36 cellular contexts compared by ENCODE assay signal in genomic region chr20:62309198-62309944, GRCh38. TPM values are rescaled to one million over a fixed set of nuclear protein-coding genes. Genes with fewer than 3 reads are reported as not detected.
A peak's percentile ranks its signal among the peaks of the same experiment; 100 is the strongest.
DNase-seq lines count a peak whose midpoint lies in the region; FAIRE-seq and TF ChIP-seq lines count a peak whose summit lies in the region.
"Had no signal": no experiment of that assay in that cellular context is flagged by ENCODE, and none has a peak within 500 bp of the region (broad histone marks: within the 10 kb centered on the region; RNA-seq: fewer than 3 reads in every experiment).

No MANE protein-coding gene starts in this region.

- H3K4me3 ChIP-seq in breast epithelium, result no peak overlapping the region
- no peak overlapping the region for H3K4me3 ChIP-seq in OCI-LY7 (ENCODE audit: low read depth, low read length, poor library complexity, severe bottlenecking)
- H3K4me3 ChIP-seq in endodermal cell (ENCODE audit: low read length), result no peak overlapping the region
- no peak overlapping the region for H3K4me3 ChIP-seq in rectal smooth muscle tissue (ENCODE audit: low read length)
- H3K4me3 ChIP-seq: left lung, neural progenitor cell, SJSA1, spleen had no signal

- H3K9me3 Mint-ChIP-seq in MCF 10A (ENCODE audit: unreplicated experiment) (no peaks in the 10 kb centered on the region), endodermal cell (no peaks in the 10 kb centered on the region)
- H3K9me3 Mint-ChIP-seq: activated naive CD8-positive, alpha-beta T cell treated with anti-CD3 and anti-CD28 coated beads for 36 hours; CD4-positive, alpha-beta T cell; neural progenitor cell; stimulated activated naive CD8-positive, alpha-beta T cell treated with anti-CD3 and anti-CD28 coated beads, Interleukin-15, Interleukin-2, amounts not matched to agents 100 ng/mL and 50 ng/mL, for 24 hours had no signal

- H2AFZ ChIP-seq in OCI-LY7 (ENCODE audit: low read length), result no peak overlapping the region
- H2AFZ ChIP-seq: neural progenitor cell had no signal

- TF ChIP-seq POLR2A in breast epithelium (IDR thresholded peaks at IDR 0.05) (no peak), H54 (IDR thresholded peaks at IDR 0.05; ENCODE audit: low read depth, low read length) (no peak)

- 87 to 92% methylated on average over 10 to 24 of the region's 26 CpGs for WGBS in endodermal cell (ENCODE audit: insufficient coverage in 1 of 2, insufficient read length in 1 of 2), 2 experiments

- no peaks in the 10 kb centered on the region for H3K27me3 Mint-ChIP-seq in MCF 10A (ENCODE audit: insufficient read depth, unreplicated experiment)
- no peaks in the 10 kb centered on the region for H3K27me3 Mint-ChIP-seq in endodermal cell (ENCODE audit: insufficient read depth)
- H3K27me3 Mint-ChIP-seq: activated naive CD8-positive, alpha-beta T cell treated with anti-CD3 and anti-CD28 coated beads for 36 hours; CD4-positive, alpha-beta T cell; stimulated activated naive CD8-positive, alpha-beta T cell treated with anti-CD3 and anti-CD28 coated beads, Interleukin-15, Interleukin-2, amounts not matched to agents 100 ng/mL and 50 ng/mL, for 24 hours had no signal

- H3K27ac Mint-ChIP-seq in MCF 10A (ENCODE audit: low read depth, unreplicated experiment), result no peak overlapping the region
- no peak overlapping the region for H3K27ac Mint-ChIP-seq in endodermal cell
- H3K27ac Mint-ChIP-seq: activated naive CD8-positive, alpha-beta T cell treated with anti-CD3 and anti-CD28 coated beads for 36 hours; CD4-positive, alpha-beta T cell; neural progenitor cell; stimulated activated naive CD8-positive, alpha-beta T cell treated with anti-CD3 and anti-CD28 coated beads, Interleukin-15, Interleukin-2, amounts not matched to agents 100 ng/mL and 50 ng/mL, for 24 hours had no signal

- FAIRE-seq in H54 (lab: Jason Lieb, UNC), result no peak
- FAIRE-seq: urothelium cell line had no signal

- H3K79me2 ChIP-seq in OCI-LY7 (ENCODE audit: insufficient read depth, low read depth, low read length), result peaks cover 17% of the 10 kb centered on the region

- H3K27me3 ChIP-seq in breast epithelium (no peaks in the 10 kb centered on the region), endodermal cell (ENCODE audit: control insufficient read depth, insufficient read depth, low read length, poor library complexity, severe bottlenecking) (no peaks in the 10 kb centered on the region), rectal smooth muscle tissue (ENCODE audit: control insufficient read depth, insufficient read depth, low read length) (no peaks in the 10 kb centered on the region)
- H3K27me3 ChIP-seq: left lung, neural progenitor cell, SJSA1, spleen had no signal

- peaks cover 9% of the 10 kb centered on the region for H3K4me1 Mint-ChIP-seq in MCF 10A (ENCODE audit: insufficient read depth, unreplicated experiment)
- H3K4me1 Mint-ChIP-seq in endodermal cell, result peaks cover 7% of the 10 kb centered on the region

- H3K9me2 ChIP-seq in OCI-LY7 (ENCODE audit: insufficient read depth, low read length), result no peaks in the 10 kb centered on the region

- TF ChIP-seq CTCF in MCF 10A (IDR thresholded peaks at IDR 0.05; ENCODE audit: unreplicated experiment) (no peak), breast epithelium (IDR thresholded peaks at IDR 0.05) (no peak), OCI-LY7 (conservative IDR thresholded peaks at IDR 0.05; ENCODE audit: low read length) (no peak), endodermal cell (conservative IDR thresholded peaks at IDR 0.05) (no peak)

- H3K4me3 Mint-ChIP-seq in MCF 10A (ENCODE audit: unreplicated experiment), result no peak overlapping the region
- no peak overlapping the region for H3K4me3 Mint-ChIP-seq in endodermal cell
- H3K4me3 Mint-ChIP-seq: activated naive CD8-positive, alpha-beta T cell treated with anti-CD3 and anti-CD28 coated beads for 36 hours; CD4-positive, alpha-beta T cell; neural progenitor cell; stimulated activated naive CD8-positive, alpha-beta T cell treated with anti-CD3 and anti-CD28 coated beads, Interleukin-15, Interleukin-2, amounts not matched to agents 100 ng/mL and 50 ng/mL, for 24 hours had no signal

- H3K36me3 Mint-ChIP-seq in MCF 10A (ENCODE audit: insufficient read depth, unreplicated experiment) (peaks cover 91% of the 10 kb centered on the region), endodermal cell (ENCODE audit: low read depth) (peaks cover 30% of the 10 kb centered on the region)

- POLR2A ChIA-PET in MCF 10A (lab: Yijun Ruan, JAX) (interaction anchor here (0.7 to 5.2 kb wide), 8 partner anchors 11 to 78 kb away, joined by 3 to 63 read pairs (median 4); partner anchors contain the start of gene RPS21), OCI-LY7 (lab: Charles Lee) (interaction anchor here (0.8 kb wide), 1 partner anchor 30 kb away, joined by 4 read pairs; no protein-coding TSS in a partner anchor)

- H3K4me2 ChIP-seq in OCI-LY7 (ENCODE audit: low read length), result no peak overlapping the region
- H3K4me2 ChIP-seq: neural progenitor cell had no signal

- peaks cover 5% of the 10 kb centered on the region; the same call in 1 of the 2 replicates for H4K20me1 ChIP-seq in OCI-LY7 (ENCODE audit: insufficient read depth, low read length)

- H3K4me1 ChIP-seq in breast epithelium (peaks cover 6 to 7% of the 10 kb centered on the region in 2 donors), OCI-LY7 (ENCODE audit: insufficient read depth, low read length, poor library complexity, severe bottlenecking) (peaks cover 11% of the 10 kb centered on the region), endodermal cell (ENCODE audit: control insufficient read depth, insufficient read depth, low read length) (peaks cover 11% of the 10 kb centered on the region), rectal smooth muscle tissue (ENCODE audit: control insufficient read depth, insufficient read depth, low read length) (peaks cover 1% of the 10 kb centered on the region)

- H3K36me3 ChIP-seq in breast epithelium (no peaks in the 10 kb centered on the region), OCI-LY7 (ENCODE audit: insufficient read depth, low read length) (peaks cover 71% of the 10 kb centered on the region), endodermal cell (ENCODE audit: control insufficient read depth, insufficient read depth, low read length) (peaks cover 43% of the 10 kb centered on the region), rectal smooth muscle tissue (ENCODE audit: control insufficient read depth, insufficient read depth, low read length) (peaks cover 46% of the 10 kb centered on the region)
- H3K36me3 ChIP-seq: neural progenitor cell had no signal

- CTCF ChIA-PET in MCF 10A (lab: Yijun Ruan, JAX), result interaction anchor here (0.6 to 1.4 kb wide), 3 partner anchors 24 to 60 kb away, joined by 3 to 4 read pairs (median 3); no protein-coding TSS in a partner anchor
- CTCF ChIA-PET in OCI-LY7 (lab: Charles Lee; ENCODE audit: unreplicated experiment), result no interaction called here

- intact Hi-C loops in MCF 10A (cut with micrococcal nuclease) (no loop called here), breast epithelium (cut with DNase I; ENCODE audit: low total_unique reads) (no loop called here), OCI-LY7 (cut with micrococcal nuclease; ENCODE audit: unreplicated experiment) (no loop called here)

- H3K9ac ChIP-seq in endodermal cell (ENCODE audit: extremely low read depth, low read length, poor library complexity, severe bottlenecking), result no peak overlapping the region
- H3K9ac ChIP-seq in rectal smooth muscle tissue (ENCODE audit: low read length), result no peak overlapping the region
- H3K9ac ChIP-seq: neural progenitor cell had no signal

- H3K27ac ChIP-seq in breast epithelium (no peak overlapping the region), OCI-LY7 (ENCODE audit: low read depth, low read length, poor library complexity, severe bottlenecking) (no peak overlapping the region), endodermal cell (ENCODE audit: low read depth, low read length) (peak overlapping the region; percentile 24), rectal smooth muscle tissue (ENCODE audit: low read depth, low read length) (peak overlapping the region; percentile 34)
- H3K27ac ChIP-seq: left lung, neural progenitor cell, SJSA1, WERI-Rb-1 had no signal

- DNase-seq in MCF 10A (ENCODE audit: unreplicated experiment), result no peak
- no peak for DNase-seq in breast epithelium (ENCODE audit: low spot score in 2 of 2)
- no peak for DNase-seq in OCI-LY7 (ENCODE audit: low spot score)
- no peak for DNase-seq in endodermal cell
- no peak for DNase-seq in H54 (ENCODE audit: insufficient read length, low spot score)
- DNase-seq in HCEC 1CT, result no peak
- DNase-seq in NCI-H2227 (lab: John Stamatoyannopoulos, UW; ENCODE audit: unreplicated experiment), result no peak
- DNase-seq: activated CD4-positive, alpha-beta T cell treated with anti-CD3 and anti-CD28 coated beads, Interleukin-2, amount 50 U/mL, for 1 hour; activated gamma-delta T cell; activated naive CD8-positive, alpha-beta T cell treated with anti-CD3 and anti-CD28 coated beads for 36 hours; activated T-cell treated with anti-CD3 and anti-CD28 coated beads, Interleukin-2, amount 50 U/mL, for 1 hour; AML-193; anterior cingulate cortex; CD4-positive, alpha-beta T cell; DMS 273 treated with DMSO at 0.1 percent for 48 hours; effector CD8-positive, alpha-beta T cell; head of caudate nucleus; islet precursor cell; left lung; mesenchymal stem cell; NCI-H1092 treated with DMSO at 0.1 percent for 48 hours; NCI-H187 treated with DMSO at 0.1 percent for 48 hours; NCI-H2227 treated with DMSO at 0.1 percent for 48 hours; NCI-H526; PC-3; right cardiac atrium; spleen; stimulated activated CD4-positive, alpha-beta T cell treated with anti-CD3 and anti-CD28 coated beads, Interleukin-2, amount 100 ng/mL, for 24 hours; stimulated activated CD8-positive, alpha-beta memory T cell treated with anti-CD3 and anti-CD28 coated beads, Interleukin-4, amount 100 ng/mL, for 48 hours; T1000; WERI-Rb-1 had no signal

- BruUV-seq in MCF 10A (replicated peaks; lab: Mats Ljungman, UMichigan) (TSS peak; percentile 56), OCI-LY7 (replicated peaks; lab: Mats Ljungman, UMichigan) (TSS peak; percentile 66)

- H3K9me3 ChIP-seq in breast epithelium, result no peaks in the 10 kb centered on the region
- H3K9me3 ChIP-seq in OCI-LY7 (ENCODE audit: low read length), result no peaks in the 10 kb centered on the region
- no peaks in the 10 kb centered on the region for H3K9me3 ChIP-seq in endodermal cell (ENCODE audit: control insufficient read depth, low read length)
- H3K9me3 ChIP-seq: left lung, SJSA1, spleen had no signal

RNA-seq across cellular contexts. Expression of gene ADRM1, which starts 6.6 kb away (rescaled TPM):
- total RNA-seq in MCF 10A (2022) (98.0 and 127 TPM in 2 replicates), breast epithelium (100 to 1,000 TPM in 2 of 3 donors, 10 to 100 TPM in 1; 80.2 to 131 (median 105) TPM), OCI-LY7 (2022) (70.7 and 87.0 TPM in 2 replicates), endodermal cell (100 to 1,000 TPM; 105 to 106 TPM)
- total RNA-seq in OCI-LY7 (2014; rRNA removed; shearing (Covaris generic)), result 123 and 128 TPM in 2 replicates
- polyA plus RNA-seq in endodermal cell (2013, experiment 1 of 2), result 77.9 TPM
- polyA plus RNA-seq in endodermal cell (2013, experiment 2 of 2), result 81.6 TPM

RNA-seq across cellular contexts. Expression of gene LAMA5, which starts 57.7 kb away (rescaled TPM):
- 266 and 292 TPM in 2 replicates for total RNA-seq in MCF 10A (2022)
- total RNA-seq in breast epithelium, result 100 to 1,000 TPM in 1 of 3 donors, 10 to 100 TPM in 2; 16.6 to 114 (median 53.3) TPM
- total RNA-seq in OCI-LY7 (2014; rRNA removed; shearing (Covaris generic)), result 53.3 and 59.3 TPM in 2 replicates
- total RNA-seq in OCI-LY7 (2022), result 144 and 162 TPM in 2 replicates
- total RNA-seq in endodermal cell, result 100 to 1,000 TPM; 315 to 369 TPM
- polyA plus RNA-seq in endodermal cell (2013, experiment 1 of 2), result 95.9 TPM
- polyA plus RNA-seq in endodermal cell (2013, experiment 2 of 2), result 89.1 TPM

Comparison
In these comparisons a context has a peak if more than half of its experiments do, and no peak if none do; other contexts are left out.
1. H3K27ac ChIP-seq: peak in endodermal cell (single experiment) and rectal smooth muscle tissue (single experiment); none in breast epithelium (0 of 2) and OCI-LY7 (single experiment).